Comparison of ENCODE assay signal across 19 cellular contexts in the genomic region with DNA sequence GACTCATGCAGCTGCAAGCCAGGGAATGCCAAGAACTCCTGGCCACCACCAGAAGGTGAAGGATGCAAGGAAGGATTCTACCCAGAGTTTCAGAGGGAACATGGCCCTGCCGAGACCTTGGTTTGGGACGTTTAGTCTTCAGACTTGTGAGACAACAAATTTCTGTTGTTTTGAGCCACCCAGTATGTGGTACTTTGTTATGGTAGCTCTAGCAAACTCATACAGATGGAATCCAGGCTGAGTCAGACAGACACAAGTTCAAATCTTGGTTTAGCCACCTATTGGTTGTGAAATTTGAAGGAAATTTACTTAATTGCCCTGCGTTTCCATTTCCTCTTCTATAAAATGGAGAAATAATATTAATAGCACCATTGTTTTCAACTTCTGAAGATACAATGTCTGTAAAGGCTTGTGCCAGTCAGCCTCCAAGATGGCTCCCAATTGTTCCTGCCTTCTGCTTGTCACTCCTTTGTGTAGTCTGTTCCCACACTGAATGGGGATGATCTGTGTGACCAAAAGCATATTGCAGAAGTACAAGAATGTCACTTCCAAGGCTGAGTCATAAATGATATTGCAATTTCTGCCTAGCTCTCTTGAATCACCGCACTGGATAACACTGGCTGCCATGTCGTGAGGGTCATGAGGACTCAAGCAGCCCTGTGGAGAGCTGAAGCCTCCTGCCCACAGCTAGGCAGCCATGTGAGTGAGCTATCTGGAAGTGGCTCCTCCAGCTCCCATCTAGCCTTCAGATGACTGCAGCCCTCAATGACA.
A peak's percentile ranks its signal among the peaks of the same experiment; 100 is the strongest.
DNase-seq lines count a peak whose midpoint lies in the region; ATAC-seq and TF ChIP-seq lines count a peak whose summit lies in the region.
"Had no signal": no experiment of that assay in that cellular context is flagged by ENCODE, and none has a peak within 500 bp of the region (broad histone marks: within the 10 kb centered on the region; RNA-seq: fewer than 3 reads in every experiment).

No MANE protein-coding gene starts in this region.

- no peak for TF ChIP-seq CTCF in choroid plexus epithelial cell (conservative IDR thresholded peaks at IDR 0.05; ENCODE audit: low read depth, low read length)

- POLR2A ChIA-PET in naive thymus-derived CD4-positive, alpha-beta T cell (lab: Charles Lee), result interaction anchor here (0.6 kb wide), 1 partner anchor 14 kb away, joined by 3 read pairs; no protein-coding TSS in a partner anchor

- intact Hi-C loops in naive thymus-derived CD4-positive, alpha-beta T cell (cut with micrococcal nuclease), result loop anchor here in 1 of 2 donors (10.0 kb wide), 1 partner anchor 166 kb away; no protein-coding TSS in a partner anchor

- no peak overlapping the region for H3K27ac ChIP-seq in naive thymus-derived CD4-positive, alpha-beta T cell (ENCODE audit: low read depth, low read length)
- H3K27ac ChIP-seq: BLaER1 had no signal

- CTCF ChIA-PET in naive thymus-derived CD4-positive, alpha-beta T cell (lab: Charles Lee), result no interaction called here

- H3K4me1 ChIP-seq in naive thymus-derived CD4-positive, alpha-beta T cell (ENCODE audit: control insufficient read depth in 2 of 2, insufficient read depth in 2 of 2, low read length in 2 of 2), result no peaks in the 10 kb centered on the region
- H3K4me1 ChIP-seq: BLaER1 had no signal

- H3K27me3 ChIP-seq in naive thymus-derived CD4-positive, alpha-beta T cell (ENCODE audit: control insufficient read depth in 2 of 2, insufficient read depth in 2 of 2, low read length in 2 of 2), result no peaks in the 10 kb centered on the region
- H3K27me3 ChIP-seq: BLaER1 had no signal

- peaks cover 0 to 10% (median 0%) of the 10 kb centered on the region in 5 donors for H3K27me3 Mint-ChIP-seq in naive thymus-derived CD4-positive, alpha-beta T cell
- H3K27me3 Mint-ChIP-seq in T-helper 17 cell, result peaks cover 58% of the 10 kb centered on the region

- H3K9me3 ChIP-seq in naive thymus-derived CD4-positive, alpha-beta T cell (ENCODE audit: control insufficient read depth in 2 of 3, low read length in 3 of 3), result no peaks in the 10 kb centered on the region
- H3K9me3 ChIP-seq in T-helper 17 cell (ENCODE audit: control insufficient read depth, low read length, poor library complexity, severe bottlenecking), result no peaks in the 10 kb centered on the region

- peaks cover 0 to 2% (median 0%) of the 10 kb centered on the region in 5 donors for H3K36me3 Mint-ChIP-seq in naive thymus-derived CD4-positive, alpha-beta T cell
- H3K36me3 Mint-ChIP-seq in T-helper 17 cell (ENCODE audit: low read depth), result no peaks in the 10 kb centered on the region
- H3K36me3 Mint-ChIP-seq: stimulated activated naive B cell treated with anti-CD40 and anti-IgM and Interleukin-4, amounts not matched to agents 10 μg/mL and 1 μg/mL and 100 μg/mL, for 72 hours had no signal

- no peak overlapping the region for H3K4me3 Mint-ChIP-seq in naive thymus-derived CD4-positive, alpha-beta T cell
- H3K4me3 Mint-ChIP-seq in T-helper 17 cell, result no peak overlapping the region
- H3K4me3 Mint-ChIP-seq: activated CD4-positive, alpha-beta T cell treated with anti-CD3 and anti-CD28 coated beads, Interleukin-2, amount 10 ng/mL, durations not matched to agents 24 days and 14 days; naive B cell; stimulated activated naive B cell treated with anti-CD40 and anti-IgM and Interleukin-4, amounts not matched to agents 10 μg/mL and 1 μg/mL and 100 μg/mL, for 72 hours; T-helper 1 cell treated with Interleukin-12 subunit alpha and Interleukin-12 subunit beta and Interleukin-4 antibody, amounts not matched to agents 30 μg/mL and 1 μg/mL, for 36 hours had no signal

- ATAC-seq in naive thymus-derived CD4-positive, alpha-beta T cell, result peak; percentile 84
- ATAC-seq in T-helper 17 cell, result no peak
- no peak for ATAC-seq in GM21447 (IDR thresholded peaks at IDR 0.05; ENCODE audit: unreplicated experiment)
- ATAC-seq: left colon; Panc1; stimulated activated naive B cell treated with anti-CD40 and anti-IgM and Interleukin-4, amounts not matched to agents 10 μg/mL and 1 μg/mL and 100 μg/mL, for 72 hours had no signal

- peaks cover 0 to 12% (median 0%) of the 10 kb centered on the region in 7 donors for H3K4me1 Mint-ChIP-seq in naive thymus-derived CD4-positive, alpha-beta T cell
- H3K4me1 Mint-ChIP-seq in T-helper 17 cell, result peaks cover 2% of the 10 kb centered on the region

- no peaks in the 10 kb centered on the region for H3K36me3 ChIP-seq in naive thymus-derived CD4-positive, alpha-beta T cell (ENCODE audit: control insufficient read depth in 2 of 3, insufficient read depth in 3 of 3, low read length in 3 of 3)
- H3K36me3 ChIP-seq: BLaER1 had no signal

- no peaks in the 10 kb centered on the region for H3K9me3 Mint-ChIP-seq in naive thymus-derived CD4-positive, alpha-beta T cell
- H3K9me3 Mint-ChIP-seq: activated CD4-positive, alpha-beta T cell treated with anti-CD3 and anti-CD28 coated beads, Interleukin-2, amount 10 ng/mL, durations not matched to agents 24 days and 14 days; activated T-helper 2 cell treated with anti-CD3 and anti-CD28 coated beads, Interferon-gamma antibody, Interleukin-2, Interleukin-4, amounts not matched to agents 10 μg/mL and 5 μg/mL and 100 μg/mL, durations not matched to agents 14 hours and 24 hours and 36 hours; naive B cell; stimulated activated naive B cell treated with anti-CD40 and anti-IgM and Interleukin-4, amounts not matched to agents 10 μg/mL and 1 μg/mL and 100 μg/mL, for 72 hours; T-helper 1 cell treated with Interleukin-12 subunit alpha and Interleukin-12 subunit beta and Interleukin-4 antibody, amounts not matched to agents 30 μg/mL and 1 μg/mL, for 36 hours had no signal

- no peak overlapping the region for H3K4me3 ChIP-seq in choroid plexus epithelial cell (ENCODE audit: low read depth, low read length)
- no peak overlapping the region for H3K4me3 ChIP-seq in naive thymus-derived CD4-positive, alpha-beta T cell (ENCODE audit: low read length)
- H3K4me3 ChIP-seq: BLaER1 had no signal

- no peak overlapping the region for H3K27ac Mint-ChIP-seq in naive thymus-derived CD4-positive, alpha-beta T cell
- H3K27ac Mint-ChIP-seq in T-helper 17 cell, result no peak overlapping the region
- H3K27ac Mint-ChIP-seq: activated CD4-positive, alpha-beta T cell treated with anti-CD3 and anti-CD28 coated beads, Interleukin-2, amount 10 ng/mL, durations not matched to agents 24 days and 14 days; activated T-helper 2 cell treated with anti-CD3 and anti-CD28 coated beads, Interferon-gamma antibody, Interleukin-2, Interleukin-4, amounts not matched to agents 10 μg/mL and 5 μg/mL and 100 μg/mL, durations not matched to agents 14 hours and 24 hours and 36 hours; naive B cell; stimulated activated naive B cell treated with anti-CD40 and anti-IgM and Interleukin-4, amounts not matched to agents 10 μg/mL and 1 μg/mL and 100 μg/mL, for 72 hours; T-helper 1 cell treated with Interleukin-12 subunit alpha and Interleukin-12 subunit beta and Interleukin-4 antibody, amounts not matched to agents 30 μg/mL and 1 μg/mL, for 36 hours had no signal

- DNase-seq in EH (ENCODE audit: low read depth), result peak; percentile 70
- peak; percentile 82 for DNase-seq in MV-4-11 (lab: John Stamatoyannopoulos, UW)
- DNase-seq in choroid plexus epithelial cell (ENCODE audit: low read depth), result peak; percentile 58
- no peak for DNase-seq in naive thymus-derived CD4-positive, alpha-beta T cell
- DNase-seq in NCI-H1694 treated with DMSO at 0.1 percent for 48 hours (lab: John Stamatoyannopoulos, UW), result no peak
- no peak for DNase-seq in T-helper 17 cell
- DNase-seq in LoVo (ENCODE audit: low spot score), result no peak
- DNase-seq: activated CD4-positive, alpha-beta T cell treated with anti-CD3 and anti-CD28 coated beads, Interleukin-2, amount 10 ng/mL, durations not matched to agents 24 days and 14 days; aorta; head of caudate nucleus; left colon; naive B cell; NCI-H226; stimulated activated naive B cell treated with anti-CD40 and anti-IgM and Interleukin-4, amounts not matched to agents 10 μg/mL and 1 μg/mL and 100 μg/mL, for 72 hours had no signal

Comparison
In these comparisons a context has a peak if more than half of its experiments do, and no peak if none do; other contexts are left out.
1. DNase-seq: peak in EH (single experiment), MV-4-11 (single experiment) and choroid plexus epithelial cell (single experiment); none in naive thymus-derived CD4-positive, alpha-beta T cell (0 of 9), NCI-H1694 treated with DMSO at 0.1 percent for 48 hours (single experiment), T-helper 17 cell (0 of 3) and LoVo (single experiment).